Comparison of ENCODE assay signal across 10 cellular contexts in genomic region chr11:67031791-67032561, GRCh38. TPM values are rescaled to one million over a fixed set of nuclear protein-coding genes. Genes with fewer than 3 reads are reported as not detected.
DNase-seq lines count a peak whose midpoint lies in the region; TF ChIP-seq lines count a peak whose summit lies in the region.
"Had no signal": no experiment of that assay in that cellular context is flagged by ENCODE, and none has a peak within 500 bp of the region (broad histone marks: within the 10 kb centered on the region; RNA-seq: fewer than 3 reads in every experiment).

No MANE protein-coding gene starts in this region.

- H3K27me3 Mint-ChIP-seq in HFFc6 (ENCODE audit: insufficient read depth), result peaks cover 15% of the 10 kb centered on the region

- no peaks in the 10 kb centered on the region for H3K36me3 Mint-ChIP-seq in HFFc6 (ENCODE audit: low read depth)

- H3K27ac ChIP-seq in adrenal gland, result peak overlapping the region; percentile 66 to 91 (median 86)
- peak overlapping the region; percentile 11 for H3K27ac ChIP-seq in temporal lobe (ENCODE audit: low read depth, low read length)

- H3K27me3 ChIP-seq in adrenal gland, result no peaks in the 10 kb centered on the region

- peaks cover 37% of the 10 kb centered on the region for H3K4me1 Mint-ChIP-seq in HFFc6 (ENCODE audit: low read depth)

- H3K36me3 ChIP-seq in adrenal gland (replicated peaks in 1 of 2), result no peaks in the 10 kb centered on the region

- 44 to 53% (median 49%) methylated on average over 16 to 23 of the region's 23 CpGs for WGBS in adrenal gland, 4 donors

- H3K4me3 ChIP-seq in adrenal gland, result no peak overlapping the region
- no peak overlapping the region for H3K4me3 ChIP-seq in fibroblast of pulmonary artery (replicated peaks; ENCODE audit: low read depth, low read length)
- H3K4me3 ChIP-seq: mucosa of descending colon had no signal

- H3K4me3 Mint-ChIP-seq in HFFc6, result no peak overlapping the region
- H3K4me3 Mint-ChIP-seq: T-helper 2 cell treated with Interferon-gamma antibody and Interleukin-4, amounts not matched to agents 5 μg/mL and 100 μg/mL, for 36 hours had no signal

- no peak overlapping the region for H3K27ac Mint-ChIP-seq in HFFc6
- H3K27ac Mint-ChIP-seq: T-helper 2 cell treated with Interferon-gamma antibody and Interleukin-4, amounts not matched to agents 5 μg/mL and 100 μg/mL, for 36 hours had no signal

- H3K4me1 ChIP-seq in adrenal gland (replicated peaks in 1 of 2), result peaks cover 27 to 31% of the 10 kb centered on the region in 2 donors

- DNase-seq in HFFc6 (peak; percentile 39), adrenal gland (peak; percentile 67 to 93 (median 84)), fibroblast of pulmonary artery (ENCODE audit: low read depth) (peak; percentile 36), NCI-H2107 treated with DMSO at 0.1 percent for 48 hours (lab: John Stamatoyannopoulos, UW; ENCODE audit: unreplicated experiment) (no peak), foreskin melanocyte (no peak)
- DNase-seq in activated naive CD4-positive, alpha-beta T cell treated with Interleukin-2 at 50 U/mL for 16 hours, result no peak
- DNase-seq: mucosa of descending colon, NCI-H1694 treated with DMSO at 0.1 percent for 48 hours had no signal

- no peaks in the 10 kb centered on the region for H3K9me3 ChIP-seq in adrenal gland (replicated peaks in 1 of 3)
- H3K9me3 ChIP-seq: mucosa of descending colon had no signal

- TF ChIP-seq CTCF in HFFc6 (IDR thresholded peaks at IDR 0.05) (no peak), adrenal gland (IDR thresholded peaks at IDR 0.05) (no peak), fibroblast of pulmonary artery (IDR thresholded peaks at IDR 0.05; ENCODE audit: low read length, missing control alignments) (no peak)

- TF ChIP-seq POLR2A in adrenal gland (IDR thresholded peaks at IDR 0.05), result peak in 1 of 2 donors; percentile 75

- intact Hi-C loops in adrenal gland (cut with DNase I), result no loop called here

- no peaks in the 10 kb centered on the region for H3K9me3 Mint-ChIP-seq in HFFc6
- H3K9me3 Mint-ChIP-seq: T-helper 2 cell treated with Interferon-gamma antibody and Interleukin-4, amounts not matched to agents 5 μg/mL and 100 μg/mL, for 36 hours had no signal

RNA-seq across cellular contexts. Expression of gene SYT12, which starts 9.0 kb away (rescaled TPM):
- not detected for total RNA-seq in HFFc6 (2021; fragmentation: NEBNext Ultra II Directional; extraction: Animal tissue kit (Norgen Biotek cat#: 25700))
- 10 to 100 TPM in 1 of 8 donors, 1 to 10 TPM in 7; 1.0 to 55.6 (median 2.9) TPM for total RNA-seq in adrenal gland
- 10 to 100 TPM in 1 of 3 donors, 1 to 10 TPM in 2; 7.2 to 20.3 (median 7.9) TPM for polyA plus RNA-seq in adrenal gland
- total RNA-seq in temporal lobe, result 0.98 TPM

RNA-seq across cellular contexts. Expression of gene RHOD, which starts 24.7 kb away (rescaled TPM):
- total RNA-seq in HFFc6 (2021; fragmentation: NEBNext Ultra II Directional; extraction: Animal tissue kit (Norgen Biotek cat#: 25700)), result 10 to 100 TPM in 2 of 6 experiments, 1 to 10 TPM in 4; 5.2 to 17.8 (median 6.1) TPM
- total RNA-seq in adrenal gland (10 to 100 TPM in 1 of 8 donors, 1 to 10 TPM in 7; 1.3 to 10.9 (median 2.6) TPM), temporal lobe (0.49 TPM)
- polyA plus RNA-seq in adrenal gland, result 1 to 10 TPM; 1.8 to 9.9 (median 4.1) TPM

RNA-seq across cellular contexts. Expression of gene C11orf86, which starts 56.9 kb away (rescaled TPM):
- not detected for total RNA-seq in HFFc6 (2021; fragmentation: NEBNext Ultra II Directional; extraction: Animal tissue kit (Norgen Biotek cat#: 25700))
- total RNA-seq in adrenal gland (10 to 100 TPM in 1 of 8 donors, 1 to 10 TPM in 1, under 1 TPM in 5, not detected in 1; 0.25 to 29.9 (median 0.54) TPM), temporal lobe (not detected)
- 1 to 10 TPM; 1.4 to 6.7 (median 2.7) TPM for polyA plus RNA-seq in adrenal gland

Comparison
In these comparisons a context has a peak if more than half of its experiments do, and no peak if none do; other contexts are left out.
1. DNase-seq: peak in HFFc6 (single experiment), adrenal gland (7 of 7) and fibroblast of pulmonary artery (single experiment); none in activated naive CD4-positive, alpha-beta T cell treated with Interleukin-2 at 50 U/mL for 16 hours (single experiment), NCI-H2107 treated with DMSO at 0.1 percent for 48 hours (single experiment) and foreskin melanocyte (single experiment).